Comparison of ENCODE assay signal across 11 cellular contexts in genomic region chr22:27435839-27436581, GRCh38.
DNase-seq lines count a peak whose midpoint lies in the region; ATAC-seq and TF ChIP-seq lines count a peak whose summit lies in the region.
"Had no signal": no experiment of that assay in that cellular context is flagged by ENCODE, and none has a peak within 500 bp of the region (broad histone marks: within the 10 kb centered on the region; RNA-seq: fewer than 3 reads in every experiment).

No MANE protein-coding gene starts in this region.

- H3K27ac Mint-ChIP-seq in endodermal cell, result no peak overlapping the region
- H3K27ac Mint-ChIP-seq: activated naive CD4-positive, alpha-beta T cell treated with anti-CD3 and anti-CD28 coated beads, Interleukin-2, amount 50 U/mL, for 24 hours had no signal

- no peak overlapping the region for H3K4me3 ChIP-seq in endodermal cell (ENCODE audit: low read length)
- no peak overlapping the region for H3K4me3 ChIP-seq in left lung
- H3K4me3 ChIP-seq in aorta (ENCODE audit: low read length in 2 of 2), result no peak overlapping the region

- H3K27me3 ChIP-seq in endodermal cell (ENCODE audit: control insufficient read depth, insufficient read depth, low read length, poor library complexity, severe bottlenecking) (no peaks in the 10 kb centered on the region), left lung (peaks cover 0 to 41% of the 10 kb centered on the region in 2 donors), aorta (ENCODE audit: control insufficient read depth in 1 of 2, insufficient read depth in 2 of 2, low read length in 1 of 2) (no peaks in the 10 kb centered on the region)

- peaks cover 5% of the 10 kb centered on the region for H3K4me1 ChIP-seq in endodermal cell (ENCODE audit: control insufficient read depth, insufficient read depth, low read length)
- H3K4me1 ChIP-seq in left lung, result peaks cover 0 to 5% of the 10 kb centered on the region in 2 donors
- no peaks in the 10 kb centered on the region for H3K4me1 ChIP-seq in aorta (ENCODE audit: control insufficient read depth in 1 of 2, insufficient read depth in 2 of 2, low read length in 2 of 2)

- peaks cover 32% of the 10 kb centered on the region for H3K4me1 Mint-ChIP-seq in endodermal cell
- H3K4me1 Mint-ChIP-seq: activated naive CD4-positive, alpha-beta T cell treated with anti-CD3 and anti-CD28 coated beads, Interleukin-2, amount 50 U/mL, for 24 hours had no signal

- intact Hi-C loops in left lung (cut with DNase I) (no loop called here), aorta (cut with DNase I) (no loop called here)

- H3K9me3 Mint-ChIP-seq in endodermal cell, result peaks cover 19% of the 10 kb centered on the region
- H3K9me3 Mint-ChIP-seq: activated naive CD4-positive, alpha-beta T cell treated with anti-CD3 and anti-CD28 coated beads, Interleukin-2, amount 50 U/mL, for 24 hours had no signal

- H3K4me3 Mint-ChIP-seq in endodermal cell, result no peak overlapping the region
- H3K4me3 Mint-ChIP-seq: activated naive CD4-positive, alpha-beta T cell treated with anti-CD3 and anti-CD28 coated beads, Interleukin-2, amount 50 U/mL, for 24 hours; naive thymus-derived CD4-positive, alpha-beta T cell had no signal

- no peak overlapping the region for H3K9ac ChIP-seq in endodermal cell (ENCODE audit: extremely low read depth, low read length, poor library complexity, severe bottlenecking)

- ATAC-seq in left lung (peak; percentile 47), aorta (ENCODE audit: low FRiP score) (no peak), omental fat pad (ENCODE audit: low FRiP score) (no peak), HG03432 (IDR thresholded peaks at IDR 0.05; ENCODE audit: unreplicated experiment) (no peak)
- ATAC-seq: naive thymus-derived CD4-positive, alpha-beta T cell had no signal

- TF ChIP-seq CTCF in endodermal cell (conservative IDR thresholded peaks at IDR 0.05) (no peak), left lung (IDR thresholded peaks at IDR 0.05) (no peak), omental fat pad (IDR thresholded peaks at IDR 0.05) (no peak)

- H3K9me3 ChIP-seq in endodermal cell (ENCODE audit: control insufficient read depth, low read length) (peaks cover 9% of the 10 kb centered on the region), left lung (peaks cover 0 to 6% of the 10 kb centered on the region in 2 donors), aorta (ENCODE audit: control insufficient read depth, low read length) (peaks cover 7% of the 10 kb centered on the region)

- peaks cover 32% of the 10 kb centered on the region for H3K27me3 Mint-ChIP-seq in endodermal cell (ENCODE audit: insufficient read depth)
- H3K27me3 Mint-ChIP-seq: activated naive CD4-positive, alpha-beta T cell treated with anti-CD3 and anti-CD28 coated beads, Interleukin-2, amount 50 U/mL, for 24 hours had no signal

- DNase-seq in NCI-H526 (lab: John Stamatoyannopoulos, UW) (peak; percentile 22 to 77), NCI-H526 treated with DMSO at 0.1 percent for 48 hours (lab: John Stamatoyannopoulos, UW) (no peak), endodermal cell (peak; percentile 53), left lung (peak in 1 of 2 donors; percentile 76), aorta (peak; percentile 74 to 81), omental fat pad (ENCODE audit: low spot score) (no peak), HK-2 (ENCODE audit: unreplicated experiment) (no peak)
- DNase-seq: naive thymus-derived CD4-positive, alpha-beta T cell had no signal

- H3K36me3 Mint-ChIP-seq in endodermal cell (ENCODE audit: low read depth), result peaks cover 1% of the 10 kb centered on the region
- H3K36me3 Mint-ChIP-seq: activated naive CD4-positive, alpha-beta T cell treated with anti-CD3 and anti-CD28 coated beads, Interleukin-2, amount 50 U/mL, for 24 hours; naive thymus-derived CD4-positive, alpha-beta T cell had no signal

- H3K36me3 ChIP-seq in endodermal cell (ENCODE audit: control insufficient read depth, insufficient read depth, low read length), result no peaks in the 10 kb centered on the region
- no peaks in the 10 kb centered on the region for H3K36me3 ChIP-seq in left lung
- no peaks in the 10 kb centered on the region for H3K36me3 ChIP-seq in aorta (ENCODE audit: control insufficient read depth in 1 of 2, insufficient read depth in 2 of 2, low read length in 1 of 2)

- WGBS in endodermal cell (ENCODE audit: insufficient coverage in 1 of 2, insufficient read length in 1 of 2), 2 experiments, result 28 to 68% methylated on average over 6 to 18 of the region's 19 CpGs
- WGBS in aorta, 2 donors, result 21 to 23% methylated on average over 19 of the region's 19 CpGs

- peak overlapping the region; percentile 83 for H3K27ac ChIP-seq in endodermal cell (ENCODE audit: low read depth, low read length)
- H3K27ac ChIP-seq in left lung, result no peak overlapping the region
- H3K27ac ChIP-seq in aorta (ENCODE audit: low read depth in 1 of 2, low read length in 2 of 2), result peak overlapping the region in 1 of 2 donors; percentile 5
- H3K27ac ChIP-seq: VCaP had no signal

Comparison
In these comparisons a context has a peak if more than half of its experiments do, and no peak if none do; other contexts are left out.
1. DNase-seq: peak in NCI-H526 (2 of 2), endodermal cell (single experiment) and aorta (2 of 2); none in NCI-H526 treated with DMSO at 0.1 percent for 48 hours (single experiment), omental fat pad (single experiment) and HK-2 (single experiment).